In the genomic region with DNA sequence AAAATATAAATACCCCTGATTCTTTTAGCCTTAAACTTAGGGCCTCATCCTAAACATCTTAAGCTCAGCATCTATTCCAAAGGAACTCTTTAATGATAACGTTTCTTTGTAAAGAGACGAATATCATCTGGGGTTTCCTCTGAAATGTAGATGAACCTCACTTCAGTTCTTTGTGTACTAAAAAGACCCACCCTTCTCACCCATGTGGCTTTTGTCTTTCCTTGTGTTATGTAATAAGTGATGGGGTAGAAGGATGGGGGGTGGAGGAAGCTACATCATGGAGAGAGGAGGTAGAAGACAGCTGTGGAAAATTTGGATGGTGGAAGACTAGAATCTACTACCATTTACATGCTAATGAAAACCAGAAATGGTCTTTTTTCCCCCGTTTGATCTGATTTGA, we compare ENCODE assay signal across 39 cellular contexts.
"Had no signal": no experiment of that assay in that cellular context is flagged by ENCODE, and none has a peak within 500 bp of the region (broad histone marks: within the 10 kb centered on the region; RNA-seq: fewer than 3 reads in every experiment).

No MANE protein-coding gene starts in this region.

- ATAC-seq: heart right ventricle; left lung; lower lobe of right lung; naive thymus-derived CD8-positive, alpha-beta T cell; stimulated activated memory B cell treated with anti-CD40 and anti-IgM and Interleukin-4, amounts not matched to agents 10 μg/mL and 1 μg/mL and 100 μg/mL, for 72 hours; stimulated activated naive CD8-positive, alpha-beta T cell treated with anti-CD3 and anti-CD28 coated beads, Interleukin-15, amount 100 ng/mL, for 72 hours; upper lobe of right lung had no signal

- H3K27ac ChIP-seq: breast epithelium, epithelial cell of prostate, esophagus squamous epithelium, heart right ventricle, left lung, lower lobe of right lung, parathyroid adenoma, right atrium auricular region, thyroid gland, upper lobe of right lung, WERI-Rb-1 had no signal

- H3K4me3 Mint-ChIP-seq: activated CD4-positive, alpha-beta memory T cell treated with anti-CD3 and anti-CD28 coated beads, Interleukin-2, amount 10 ng/mL, durations not matched to agents 7 days and 5 days; activated CD4-positive, alpha-beta T cell treated with anti-CD3 and anti-CD28 coated beads, Interleukin-2, amount 10 ng/mL, durations not matched to agents 24 days and 14 days; activated T-cell treated with anti-CD3 and anti-CD28 coated beads, Interleukin-2, amount 50 U/mL, for 24 hours; dendritic cell treated with granulocyte-macrophage colony-stimulating factor and Interleukin-4, amounts not matched to agents 40 ng/mL and 50 ng/mL, for 4 days; naive thymus-derived CD8-positive, alpha-beta T cell; neural crest cell; stimulated activated memory B cell treated with anti-CD40 and anti-IgM and Interleukin-4, amounts not matched to agents 10 μg/mL and 1 μg/mL and 100 μg/mL, for 72 hours; stimulated activated naive CD8-positive, alpha-beta T cell treated with anti-CD3 and anti-CD28 coated beads, Interleukin-15, amount 100 ng/mL, for 72 hours; T-helper 1 cell treated with Interleukin-12 subunit alpha and Interleukin-12 subunit beta and Interleukin-4 antibody, amounts not matched to agents 30 μg/mL and 1 μg/mL, for 36 hours had no signal

- H3K27me3 ChIP-seq: breast epithelium, esophagus squamous epithelium, heart right ventricle, left lung, right atrium auricular region, thyroid gland, upper lobe of right lung had no signal

- H3K27me3 Mint-ChIP-seq: activated CD4-positive, alpha-beta memory T cell treated with anti-CD3 and anti-CD28 coated beads, Interleukin-2, amount 10 ng/mL, durations not matched to agents 7 days and 5 days; activated CD4-positive, alpha-beta T cell treated with anti-CD3 and anti-CD28 coated beads, Interleukin-2, amount 10 ng/mL, durations not matched to agents 24 days and 14 days; activated T-cell treated with anti-CD3 and anti-CD28 coated beads, Interleukin-2, amount 50 U/mL, for 24 hours; dendritic cell treated with granulocyte-macrophage colony-stimulating factor and Interleukin-4, amounts not matched to agents 40 ng/mL and 50 ng/mL, for 4 days; naive thymus-derived CD8-positive, alpha-beta T cell; stimulated activated memory B cell treated with anti-CD40 and anti-IgM and Interleukin-4, amounts not matched to agents 10 μg/mL and 1 μg/mL and 100 μg/mL, for 72 hours; stimulated activated naive CD8-positive, alpha-beta T cell treated with anti-CD3 and anti-CD28 coated beads, Interleukin-15, amount 100 ng/mL, for 72 hours had no signal

- H3K4me3 ChIP-seq: breast epithelium, esophagus squamous epithelium, heart right ventricle, left lung, lower lobe of right lung, right atrium auricular region, smooth muscle cell, thyroid gland, upper lobe of right lung had no signal

- H3K4me2 ChIP-seq: smooth muscle cell had no signal

- H3K9me3 ChIP-seq: breast epithelium, esophagus squamous epithelium, heart right ventricle, left lung, lower lobe of right lung, right atrium auricular region, thyroid gland, upper lobe of right lung had no signal

- H3K9ac ChIP-seq: parathyroid adenoma had no signal

- H3K36me3 ChIP-seq: breast epithelium, left lung, thyroid gland had no signal

- FAIRE-seq: endometrium, islet of Langerhans, TTC549 had no signal

- H3K9me3 Mint-ChIP-seq: activated CD4-positive, alpha-beta memory T cell treated with anti-CD3 and anti-CD28 coated beads, Interleukin-2, amount 10 ng/mL, durations not matched to agents 7 days and 5 days; dendritic cell treated with granulocyte-macrophage colony-stimulating factor and Interleukin-4, amounts not matched to agents 40 ng/mL and 50 ng/mL, for 4 days; neural crest cell had no signal

- H3K79me2 ChIP-seq: parathyroid adenoma had no signal

- H3K4me1 ChIP-seq: breast epithelium, esophagus squamous epithelium, left lung, lower lobe of right lung, parathyroid adenoma, thyroid gland, upper lobe of right lung had no signal

- H3K4me1 Mint-ChIP-seq: activated CD4-positive, alpha-beta memory T cell treated with anti-CD3 and anti-CD28 coated beads, Interleukin-2, amount 10 ng/mL, durations not matched to agents 7 days and 5 days; activated CD4-positive, alpha-beta T cell treated with anti-CD3 and anti-CD28 coated beads, Interleukin-2, amount 10 ng/mL, durations not matched to agents 24 days and 14 days; stimulated activated memory B cell treated with anti-CD40 and anti-IgM and Interleukin-4, amounts not matched to agents 10 μg/mL and 1 μg/mL and 100 μg/mL, for 72 hours; stimulated activated naive CD8-positive, alpha-beta T cell treated with anti-CD3 and anti-CD28 coated beads, Interleukin-15, amount 100 ng/mL, for 72 hours had no signal

- DNase-seq: activated CD4-positive, alpha-beta memory T cell treated with anti-CD3 and anti-CD28 coated beads, Interleukin-2, amount 10 ng/mL, durations not matched to agents 7 days and 5 days; activated CD4-positive, alpha-beta T cell treated with anti-CD3 and anti-CD28 coated beads, Interleukin-2, amount 10 ng/mL, durations not matched to agents 24 days and 14 days; activated CD4-positive, CD25-positive, alpha-beta regulatory T cell treated with anti-CD3 and anti-CD28 coated beads, Interleukin-2, amount 50 U/mL, for 72 hours; activated CD8-positive, alpha-beta memory T cell treated with anti-CD3 and anti-CD28 coated beads, Interleukin-2, amount 50 U/mL, for 48 hours; activated gamma-delta T cell treated with Interleukin-2 at 50 U/mL for 16 hours; activated naive CD4-positive, alpha-beta T cell treated with anti-CD3 and anti-CD28 coated beads, Interleukin-2, amount 50 U/mL, for 16 hours; activated T-cell treated with anti-CD3 and anti-CD28 coated beads, Interleukin-2, amount 50 U/mL, for 24 hours; amygdala; central memory CD4-positive, alpha-beta T cell; effector CD4-positive, alpha-beta T cell; esophagus squamous epithelium; foreskin melanocyte; heart right ventricle; left lung; lower lobe of right lung; mesenchymal stem cell; naive thymus-derived CD8-positive, alpha-beta T cell; occipital lobe; stimulated activated CD4-positive, alpha-beta T cell treated with anti-CD3 and anti-CD28 coated beads, Interleukin-1b, Interleukin-23, amount 100 ng/mL, for 48 hours; stimulated activated CD4-positive, alpha-beta T cell treated with anti-CD3 and anti-CD28 coated beads, Interleukin-4, amount 100 ng/mL, for 4 hours; stimulated activated CD8-positive, alpha-beta memory T cell treated with anti-CD3 and anti-CD28 coated beads, Interleukin-4, amount 100 ng/mL, for 48 hours; stimulated activated naive CD8-positive, alpha-beta T cell treated with anti-CD3 and anti-CD28 coated beads, Interleukin-15, amount 100 ng/mL, for 72 hours; substantia nigra; T-helper 9 cell; thyroid gland; upper lobe of right lung; WERI-Rb-1 had no signal

- H2AFZ ChIP-seq: parathyroid adenoma had no signal

- H3K27ac Mint-ChIP-seq: activated CD4-positive, alpha-beta memory T cell treated with anti-CD3 and anti-CD28 coated beads, Interleukin-2, amount 10 ng/mL, durations not matched to agents 7 days and 5 days; activated CD4-positive, alpha-beta T cell treated with anti-CD3 and anti-CD28 coated beads, Interleukin-2, amount 10 ng/mL, durations not matched to agents 24 days and 14 days; activated T-cell treated with anti-CD3 and anti-CD28 coated beads, Interleukin-2, amount 50 U/mL, for 24 hours; dendritic cell treated with granulocyte-macrophage colony-stimulating factor and Interleukin-4, amounts not matched to agents 40 ng/mL and 50 ng/mL, for 4 days; naive thymus-derived CD8-positive, alpha-beta T cell; stimulated activated memory B cell treated with anti-CD40 and anti-IgM and Interleukin-4, amounts not matched to agents 10 μg/mL and 1 μg/mL and 100 μg/mL, for 72 hours; stimulated activated naive CD8-positive, alpha-beta T cell treated with anti-CD3 and anti-CD28 coated beads, Interleukin-15, amount 100 ng/mL, for 72 hours; T-helper 1 cell treated with Interleukin-12 subunit alpha and Interleukin-12 subunit beta and Interleukin-4 antibody, amounts not matched to agents 30 μg/mL and 1 μg/mL, for 36 hours had no signal
